ENCODE assay signal across 18 cellular contexts in the genomic region with DNA sequence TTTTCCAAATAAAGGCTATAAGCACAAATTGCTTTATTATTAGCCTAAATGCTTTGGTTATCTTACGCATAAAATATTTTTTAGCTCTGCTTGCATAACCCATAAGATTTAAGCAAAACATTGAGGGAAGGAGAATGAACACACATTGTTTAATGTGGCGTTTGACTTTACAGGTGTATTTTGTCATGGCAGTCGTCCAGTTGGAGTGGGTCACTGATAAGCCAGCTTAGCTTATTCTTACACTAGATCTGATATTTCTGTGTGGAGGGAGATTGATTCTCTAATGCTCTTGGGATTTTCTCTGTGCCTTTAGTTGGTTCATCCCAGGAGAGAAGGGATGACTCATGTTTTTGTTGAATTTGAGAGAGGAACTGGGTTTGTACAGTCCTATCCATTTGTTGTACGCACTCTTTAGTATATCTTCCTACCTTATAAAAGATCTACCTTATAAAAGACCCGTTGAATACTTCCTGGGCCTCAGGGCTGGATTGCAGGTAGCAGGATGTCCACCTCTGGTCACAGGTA. TPM values are rescaled to one million over a fixed set of nuclear protein-coding genes. Genes with fewer than 3 reads are reported as not detected.
DNase-seq lines count a peak whose midpoint lies in the region; ATAC-seq, FAIRE-seq and TF ChIP-seq lines count a peak whose summit lies in the region.
"Had no signal": no experiment of that assay in that cellular context is flagged by ENCODE, and none has a peak within 500 bp of the region (broad histone marks: within the 10 kb centered on the region; RNA-seq: fewer than 3 reads in every experiment).

No MANE protein-coding gene starts in this region.

- H3K27ac Mint-ChIP-seq in HFFc6 (0 out of 2 replicates have a peak overlapping the region, but pooled peaks have one; percentile 11), astrocyte (ENCODE audit: unreplicated experiment) (no peak overlapping the region)
- H3K27ac Mint-ChIP-seq: CD8-positive, alpha-beta memory T cell had no signal

- no peak overlapping the region for H2AFZ ChIP-seq in astrocyte (ENCODE audit: low read depth, low read length)
- no peak overlapping the region for H2AFZ ChIP-seq in osteoblast (ENCODE audit: low read length)

- H3K4me1 Mint-ChIP-seq in HFFc6 (ENCODE audit: low read depth) (peaks cover 39% of the 10 kb centered on the region), astrocyte (ENCODE audit: low read depth, unreplicated experiment) (peaks cover 21% of the 10 kb centered on the region)

- TF ChIP-seq CTCF in HFFc6 (IDR thresholded peaks at IDR 0.05) (no peak), astrocyte (IDR thresholded peaks at IDR 0.05; ENCODE audit: insufficient read depth, low read depth, low read length) (no peak), osteoblast (IDR thresholded peaks at IDR 0.05; ENCODE audit: extremely low read depth, low read depth, low read length) (no peak)

- 0 out of 2 replicates have a peak, but pooled peaks cover 4% of the 10 kb centered on the region for H3K36me3 Mint-ChIP-seq in HFFc6 (ENCODE audit: low read depth)
- no peaks in the 10 kb centered on the region for H3K36me3 Mint-ChIP-seq in astrocyte (ENCODE audit: low read depth, unreplicated experiment)

- ATAC-seq in HG03196 (IDR thresholded peaks at IDR 0.05; ENCODE audit: unreplicated experiment) = no peak
- ATAC-seq: HCT116 had no signal

- no peak overlapping the region for H3K9ac ChIP-seq in astrocyte (ENCODE audit: low read length)
- H3K9ac ChIP-seq: SK-N-SH had no signal

- H3K4me1 ChIP-seq in astrocyte (ENCODE audit: insufficient read depth, low read length) = peaks cover 19% of the 10 kb centered on the region
- peaks cover 20% of the 10 kb centered on the region for H3K4me1 ChIP-seq in osteoblast (ENCODE audit: insufficient read depth, low read length)
- H3K4me1 ChIP-seq: Peyer's patch had no signal

- H3K4me2 ChIP-seq in astrocyte (ENCODE audit: low read length) (no peak overlapping the region), osteoblast (ENCODE audit: insufficient read depth, low read length) (no peak overlapping the region)
- H3K4me2 ChIP-seq: SK-N-SH had no signal

- H4K20me1 ChIP-seq in astrocyte (ENCODE audit: insufficient read depth, low read length) (no peaks in the 10 kb centered on the region), osteoblast (ENCODE audit: insufficient read depth, low read length) (no peaks in the 10 kb centered on the region)

- H3K36me3 ChIP-seq in astrocyte (ENCODE audit: insufficient read depth, low read length) = no peaks in the 10 kb centered on the region
- H3K36me3 ChIP-seq in osteoblast (ENCODE audit: insufficient read depth, low read length) = no peaks in the 10 kb centered on the region
- H3K36me3 ChIP-seq: MG63, Peyer's patch had no signal

- no peaks in the 10 kb centered on the region for H3K9me3 ChIP-seq in astrocyte (ENCODE audit: insufficient read depth, low read depth, low read length)
- H3K9me3 ChIP-seq in osteoblast (ENCODE audit: low read depth, low read length) = no peaks in the 10 kb centered on the region
- H3K9me3 ChIP-seq: MG63, Peyer's patch, SK-N-SH had no signal

- DNase-seq in EH (ENCODE audit: low read depth) = peak; percentile 31
- no peak for DNase-seq in HFFc6
- peak; percentile 46 for DNase-seq in astrocyte (ENCODE audit: low read depth)
- peak; percentile 57 for DNase-seq in osteoblast (ENCODE audit: insufficient read length, low spot score, missing footprints)
- DNase-seq in cerebellar cortex (ENCODE audit: low spot score) = no peak
- no peak for DNase-seq in NK-92 treated with Interleukin-12 subunit alpha and Interleukin-12 subunit beta, amount 100 ng/mL, for 24 hours (lab: John Stamatoyannopoulos, UW)
- DNase-seq: CD8-positive, alpha-beta memory T cell; DMS 273 treated with DMSO at 0.1 percent for 48 hours; MG63; NCI-H1105; NCI-H187 treated with DMSO at 0.1 percent for 48 hours; NCI-H446; Peyer's patch; Right ventricle myocardium superior; SK-N-SH had no signal

- no peaks in the 10 kb centered on the region for H3K27me3 ChIP-seq in astrocyte (ENCODE audit: insufficient read depth, low read length)
- H3K27me3 ChIP-seq in osteoblast (ENCODE audit: insufficient read depth, low read length) = no peaks in the 10 kb centered on the region
- H3K27me3 ChIP-seq: MG63, Peyer's patch had no signal

- H3K79me2 ChIP-seq in astrocyte (ENCODE audit: insufficient read depth, low read length) (no peaks in the 10 kb centered on the region), osteoblast (ENCODE audit: insufficient read depth, low read length) (no peaks in the 10 kb centered on the region)

- no peak for FAIRE-seq in astrocyte (lab: Jason Lieb, UNC)
- FAIRE-seq: HTR-8/SVneo had no signal

- H3K9me3 Mint-ChIP-seq in HFFc6 (no peaks in the 10 kb centered on the region), astrocyte (ENCODE audit: unreplicated experiment) (no peaks in the 10 kb centered on the region)
- H3K9me3 Mint-ChIP-seq: CD8-positive, alpha-beta memory T cell had no signal

- H3K4me3 Mint-ChIP-seq in HFFc6 (no peak overlapping the region), astrocyte (ENCODE audit: unreplicated experiment) (no peak overlapping the region)
- H3K4me3 Mint-ChIP-seq: CD8-positive, alpha-beta memory T cell had no signal

- no peak overlapping the region for H3K27ac ChIP-seq in astrocyte (ENCODE audit: low read depth, low read length)
- no peak overlapping the region for H3K27ac ChIP-seq in osteoblast (ENCODE audit: low read depth, low read length)
- H3K27ac ChIP-seq: Peyer's patch had no signal

- H3K4me3 ChIP-seq in astrocyte (ENCODE audit: insufficient read depth, low read depth, low read length) (no peak overlapping the region), osteoblast (ENCODE audit: insufficient read depth, low read length) (no peak overlapping the region)
- H3K4me3 ChIP-seq: MG63, Peyer's patch had no signal

- H3K27me3 Mint-ChIP-seq in HFFc6 (ENCODE audit: insufficient read depth) (no peaks in the 10 kb centered on the region; the same call in 1 of the 2 replicates), astrocyte (ENCODE audit: low read depth, unreplicated experiment) (no peaks in the 10 kb centered on the region)
- H3K27me3 Mint-ChIP-seq: CD8-positive, alpha-beta memory T cell had no signal

RNA-seq across cellular contexts. Expression of a gene that starts 47.5 kb away (rescaled TPM):
- 10 to 100 TPM in 3 of 6 experiments, 1 to 10 TPM in 3; 8.6 to 15.8 (median 9.8) TPM for total RNA-seq in HFFc6 (2021; fragmentation: NEBNext Ultra II Directional; extraction: Animal tissue kit (Norgen Biotek cat#: 25700))
- total RNA-seq in astrocyte = 6.8 and 8.5 TPM in 2 replicates
- 8.5 and 9.0 TPM in 2 replicates for total RNA-seq in osteoblast

Comparison
In these comparisons a context has a peak if more than half of its experiments do, and no peak if none do; other contexts are left out.
1. DNase-seq: peak in EH (single experiment), astrocyte (single experiment) and osteoblast (single experiment); none in HFFc6 (single experiment), cerebellar cortex (single experiment) and NK-92 treated with Interleukin-12 subunit alpha and Interleukin-12 subunit beta, amount 100 ng/mL, for 24 hours (single experiment).